Comparison of ENCODE assay signal across 14 cellular contexts in the genomic region with DNA sequence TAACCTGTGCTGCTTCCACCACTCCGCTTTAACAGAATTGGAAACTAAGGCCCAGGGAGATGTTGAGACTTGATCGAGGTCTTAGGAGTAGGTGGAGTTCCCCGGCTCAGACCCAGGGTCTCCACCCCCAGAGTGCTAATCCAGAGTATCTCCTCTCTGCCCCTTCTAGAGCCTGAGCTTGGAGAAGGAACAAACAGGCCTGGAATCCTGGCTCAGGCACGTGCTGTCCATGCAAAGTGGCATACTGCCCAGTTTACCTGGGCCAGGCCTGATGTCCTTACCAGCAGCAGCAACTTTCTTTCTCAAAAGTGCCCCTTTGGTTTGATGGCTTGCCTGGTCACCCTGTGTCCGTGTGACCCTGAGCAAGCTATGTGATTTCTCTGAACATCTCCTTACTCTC. TPM values are rescaled to one million over a fixed set of nuclear protein-coding genes. Genes with fewer than 3 reads are reported as not detected.
A peak's percentile ranks its signal among the peaks of the same experiment; 100 is the strongest.
DNase-seq lines count a peak whose midpoint lies in the region; ATAC-seq, FAIRE-seq and TF ChIP-seq lines count a peak whose summit lies in the region.
"Had no signal": no experiment of that assay in that cellular context is flagged by ENCODE, and none has a peak within 500 bp of the region (broad histone marks: within the 10 kb centered on the region; RNA-seq: fewer than 3 reads in every experiment).

No MANE protein-coding gene starts in this region.

- intact Hi-C loops in K562 (cut with micrococcal nuclease): no loop called here

- H3K36me3 ChIP-seq in K562 (ENCODE audit: control insufficient read depth, insufficient read depth, low read length): no peaks in the 10 kb centered on the region; the same call in 2 of the 3 replicates

- no peak for TF ChIP-seq EP300 in K562 (IDR thresholded peaks at IDR 0.05; ENCODE audit: low read length)

- H3K9ac ChIP-seq in K562 (ENCODE audit: insufficient read depth in 1 of 2, low read depth in 2 of 2, low read length in 2 of 2): peak overlapping the region in 1 of 2 experiments; percentile 11; a peak in 1 of 4 replicates
- H3K9ac ChIP-seq: SK-N-SH had no signal

- peaks cover 4% of the 10 kb centered on the region; the same call in 1 of the 3 replicates for H3K79me2 ChIP-seq in K562 (ENCODE audit: control insufficient read depth, insufficient read depth, low read length)

- no peaks in the 10 kb centered on the region for H3K9me1 ChIP-seq in K562 (ENCODE audit: control insufficient read depth, insufficient read depth, low read length)

- no peak overlapping the region for H3K4me2 ChIP-seq in K562 (ENCODE audit: insufficient read depth, low read length)
- H3K4me2 ChIP-seq: SK-N-SH had no signal

- TF ChIP-seq CTCF in 22Rv1 (IDR thresholded peaks at IDR 0.05) (no peak), K562 (IDR thresholded peaks at IDR 0.05 in 2 of 3, conservative IDR thresholded peaks at IDR 0.05 in 1 of 3; ENCODE audit: insufficient read depth in 2 of 3, low read depth in 1 of 3, low read length in 3 of 3) (no peak), neural crest cell (conservative IDR thresholded peaks at IDR 0.05) (no peak), WTC11 (IDR thresholded peaks at IDR 0.05) (no peak)

- H3K27ac ChIP-seq in 22Rv1: peak overlapping the region; percentile 40; the same call in 1 of the 2 replicates
- H3K27ac ChIP-seq in K562 (ENCODE audit: extremely low read depth, low read depth, low read length): no peak overlapping the region

- no peak overlapping the region for H3K4me3 ChIP-seq in K562

- no peaks in the 10 kb centered on the region for H4K20me1 ChIP-seq in K562 (replicated peaks; ENCODE audit: control insufficient read depth, insufficient read depth, low read length)

- H3K27me3 ChIP-seq in K562 (ENCODE audit: control insufficient read depth in 2 of 2, insufficient read depth in 2 of 2, low read length in 2 of 2): no peaks in the 10 kb centered on the region

- peak; percentile 63 for DNase-seq in DMS 273 (lab: John Stamatoyannopoulos, UW; ENCODE audit: unreplicated experiment)
- DNase-seq in K562 (ENCODE audit: extremely low read depth in 1 of 4, low spot score in 3 of 4): no peak
- no peak for DNase-seq in neural crest cell (ENCODE audit: low read depth, low spot score)
- DNase-seq in stimulated activated CD8-positive, alpha-beta memory T cell treated with anti-CD3 and anti-CD28 coated beads, Interleukin-4, amount 100 ng/mL, for 48 hours: no peak
- no peak for DNase-seq in WTC11 (ENCODE audit: low spot score)
- DNase-seq: NCI-H1436 treated with DMSO at 0.1 percent for 48 hours, NCI-H2081, NCI-H510A treated with DMSO at 0.1 percent for 48 hours, SK-N-SH had no signal

- BruUV-seq in K562 (replicated peaks; lab: Mats Ljungman, UMichigan): no TSS peak

- H3K4me3 Mint-ChIP-seq in neural crest cell (no peak overlapping the region), WTC11 (no peak overlapping the region)

- no peak overlapping the region for H2AFZ ChIP-seq in K562 (ENCODE audit: low read depth, low read length)

- H3K4me1 ChIP-seq in K562 (replicated peaks in 1 of 2; ENCODE audit: control insufficient read depth in 2 of 2, insufficient read depth in 2 of 2, low read length in 2 of 2): peaks cover 8 to 29% of the 10 kb centered on the region in 2 experiments

- WGBS in K562 (ENCODE audit: insufficient coverage, low coverage, missing lambda C conversion rate): 44% methylated on average over 5 of the region's 5 CpGs

- no peak for ATAC-seq in K562
- no peak for ATAC-seq in GM21723 (IDR thresholded peaks at IDR 0.05; ENCODE audit: unreplicated experiment)
- ATAC-seq in WTC11: no peak
- ATAC-seq in HG03457 (IDR thresholded peaks at IDR 0.05; ENCODE audit: unreplicated experiment): no peak

- H3K9me3 ChIP-seq in K562 (replicated peaks; ENCODE audit: control insufficient read depth, insufficient read depth, low read depth, low read length): no peaks in the 10 kb centered on the region
- H3K9me3 ChIP-seq: SK-N-SH had no signal

- POLR2A ChIA-PET in K562 (lab: Yijun Ruan, JAX) (interaction anchor here (0.7 kb wide), 1 partner anchor 46 kb away, joined by 3 read pairs; no protein-coding TSS in a partner anchor), WTC11 (lab: Charles Lee) (no interaction called here)

- H3K27ac Mint-ChIP-seq in neural crest cell (ENCODE audit: unreplicated experiment): peak overlapping the region; percentile 6
- no peak overlapping the region for H3K27ac Mint-ChIP-seq in WTC11

- no peak for FAIRE-seq in K562 (lab: Jason Lieb, UNC)
- FAIRE-seq: H54 had no signal

- no peak for TF ChIP-seq POLR2A in K562 (conservative IDR thresholded peaks at IDR 0.05)

- in situ Hi-C loops in K562 (cut with MboI): no loop called here

- no peaks in the 10 kb centered on the region for H3K27me3 Mint-ChIP-seq in neural crest cell (ENCODE audit: low read depth)
- peaks cover 26% of the 10 kb centered on the region for H3K27me3 Mint-ChIP-seq in WTC11 (ENCODE audit: low read depth)

- TF ChIP-seq RAD21 in K562 (CRISPR knock-in tag; conservative IDR thresholded peaks at IDR 0.05 in 1 of 2, IDR thresholded peaks at IDR 0.05 in 1 of 2): no peak

- H3K36me3 Mint-ChIP-seq in neural crest cell (ENCODE audit: low read depth) (no peaks in the 10 kb centered on the region), WTC11 (no peaks in the 10 kb centered on the region)

- CTCF ChIA-PET in K562 (lab: Yijun Ruan, JAX; ENCODE audit: low intra/inter-chr PET ratio): no interaction called here
- CTCF ChIA-PET in WTC11 (lab: Charles Lee): interaction anchor here (1.2 to 1.8 kb wide), 2 partner anchors 17 to 23 kb away, joined by 6 to 7 read pairs; partner anchors contain the start of gene KDELR1

- H3K4me1 Mint-ChIP-seq in neural crest cell: peaks cover 10% of the 10 kb centered on the region
- peaks cover 9% of the 10 kb centered on the region for H3K4me1 Mint-ChIP-seq in WTC11

- H3K9me3 Mint-ChIP-seq in neural crest cell (peaks cover 2% of the 10 kb centered on the region), WTC11 (no peaks in the 10 kb centered on the region)

RNA-seq across cellular contexts. Expression of gene SYNGR4, which starts 3.7 kb away (rescaled TPM):
- not detected in 2 replicates for total RNA-seq in K562 (2011; cell fraction: chromatin; rRNA removed; ENCODE audit: low replicate concordance)
- total RNA-seq in K562 (2011; cell fraction: nucleolus; rRNA removed): not detected in 2 replicates
- total RNA-seq in K562 (2011; cell fraction: nucleoplasm; rRNA removed): not detected in 2 replicates
- not detected in 2 replicates for total RNA-seq in K562 (2014; rRNA removed)
- not detected in 2 replicates for total RNA-seq in K562 (2014; rRNA removed; fragmentation: Illumina TruSeq; extraction: Trizol)
- total RNA-seq in K562 (2015; rRNA removed; fragmentation: Illumina TruSeq; extraction: Trizol): not detected in 2 replicates
- not detected in 2 replicates for total RNA-seq in K562 (2021)
- polyA plus RNA-seq in K562 (2011; rRNA removed): 0.19 TPM in 1 of 2 replicates, not detected in the other
- 0.07 and 0.09 TPM in 2 replicates for polyA plus RNA-seq in K562 (2011; cell fraction: cytosol; rRNA removed)
- polyA plus RNA-seq in K562 (2011; cell fraction: nucleus; rRNA removed): not detected in 2 replicates
- 0.22 and 0.46 TPM in 2 replicates for polyA plus RNA-seq in K562 (2012)
- polyA plus RNA-seq in K562 (2014; fragmentation: Illumina TruSeq; extraction: Trizol): 0.28 TPM in 1 of 2 replicates, not detected in the other
- polyA plus RNA-seq in K562 (2014; fragmentation: Nextera tagmentation; extraction: Ambion mirVana): under 1 TPM in 1 of 2 experiments, not detected in 1; 0.14 TPM
- 0.07 TPM in 1 of 2 replicates, not detected in the other for polyA plus RNA-seq in K562 (2014; rRNA removed)
- 0.21 TPM in 2 replicates for polyA minus RNA-seq in K562 (2011; rRNA and poly(A)+ RNA removed)
- polyA minus RNA-seq in K562 (2011; cell fraction: cytosol; rRNA and poly(A)+ RNA removed): not detected in 2 replicates
- polyA minus RNA-seq in K562 (2011; cell fraction: nucleus; rRNA and poly(A)+ RNA removed): not detected in 2 replicates
- not detected in 2 replicates for total RNA-seq in neural crest cell
- not detected in 3 replicates for total RNA-seq in WTC11 (2021)
- total RNA-seq: LHCN-M2 had no signal

RNA-seq across cellular contexts. Expression of gene TMEM143, which starts 4.1 kb away (rescaled TPM):
- 29.3 and 59.3 TPM in 2 replicates for total RNA-seq in K562 (2011; cell fraction: chromatin; rRNA removed; ENCODE audit: low replicate concordance)
- 38.5 and 49.2 TPM in 2 replicates for total RNA-seq in K562 (2011; cell fraction: nucleolus; rRNA removed)
- 33.1 and 37.4 TPM in 2 replicates for total RNA-seq in K562 (2011; cell fraction: nucleoplasm; rRNA removed)
- total RNA-seq in K562 (2014; rRNA removed) (2.3 and 5.1 TPM in 2 replicates), K562 (2014; rRNA removed; fragmentation: Illumina TruSeq; extraction: Trizol) (0.96 and 1.9 TPM in 2 replicates), K562 (2015; rRNA removed; fragmentation: Illumina TruSeq; extraction: Trizol) (2.5 and 4.3 TPM in 2 replicates), K562 (2021) (7.9 and 8.8 TPM in 2 replicates), neural crest cell (6.8 and 8.4 TPM in 2 replicates), WTC11 (2021) (20.2 to 29.6 TPM (median 27.0 TPM) in 3 replicates)
- polyA plus RNA-seq in K562 (2011; rRNA removed) (6.6 and 12.4 TPM in 2 replicates), K562 (2014; fragmentation: Illumina TruSeq; extraction: Trizol) (4.7 and 5.0 TPM in 2 replicates), K562 (2014; fragmentation: Nextera tagmentation; extraction: Ambion mirVana) (under 1 TPM; 0.66 to 0.67 TPM), K562 (2014; rRNA removed) (7.2 and 7.8 TPM in 2 replicates)
- polyA plus RNA-seq in K562 (2011; cell fraction: cytosol; rRNA removed): 9.7 and 10.7 TPM in 2 replicates
- 52.1 and 58.7 TPM in 2 replicates for polyA plus RNA-seq in K562 (2011; cell fraction: nucleus; rRNA removed)
- polyA plus RNA-seq in K562 (2012): 5.2 and 12.0 TPM in 2 replicates
- 3.8 and 5.5 TPM in 2 replicates for polyA minus RNA-seq in K562 (2011; rRNA and poly(A)+ RNA removed)
- polyA minus RNA-seq in K562 (2011; cell fraction: cytosol; rRNA and poly(A)+ RNA removed): 10.0 and 12.9 TPM in 2 replicates
- polyA minus RNA-seq in K562 (2011; cell fraction: nucleus; rRNA and poly(A)+ RNA removed): 8.5 and 16.0 TPM in 2 replicates

RNA-seq across cellular contexts. Expression of gene KDELR1, which starts 23.5 kb away (rescaled TPM):
- total RNA-seq in K562 (2011; cell fraction: chromatin; rRNA removed; ENCODE audit: low replicate concordance): 108 and 202 TPM in 2 replicates
- 194 and 232 TPM in 2 replicates for total RNA-seq in K562 (2011; cell fraction: nucleolus; rRNA removed)
- total RNA-seq in K562 (2011; cell fraction: nucleoplasm; rRNA removed): 218 and 234 TPM in 2 replicates
- total RNA-seq in K562 (2014; rRNA removed): 54.2 and 66.1 TPM in 2 replicates
- 49.1 and 52.5 TPM in 2 replicates for total RNA-seq in K562 (2014; rRNA removed; fragmentation: Illumina TruSeq; extraction: Trizol)
- total RNA-seq in K562 (2015; rRNA removed; fragmentation: Illumina TruSeq; extraction: Trizol): 58.5 and 60.6 TPM in 2 replicates
- 133 and 138 TPM in 2 replicates for total RNA-seq in K562 (2021)
- polyA plus RNA-seq in K562 (2011; rRNA removed): 82.9 and 185 TPM in 2 replicates
- polyA plus RNA-seq in K562 (2011; cell fraction: cytosol; rRNA removed): 130 and 145 TPM in 2 replicates
- polyA plus RNA-seq in K562 (2011; cell fraction: nucleus; rRNA removed): 95.0 and 123 TPM in 2 replicates
- 104 and 182 TPM in 2 replicates for polyA plus RNA-seq in K562 (2012)
- polyA plus RNA-seq in K562 (2014; fragmentation: Illumina TruSeq; extraction: Trizol): 165 and 185 TPM in 2 replicates
- 10 to 100 TPM in 1 of 2 experiments, 1 to 10 TPM in 1; 6.1 to 11.1 TPM for polyA plus RNA-seq in K562 (2014; fragmentation: Nextera tagmentation; extraction: Ambion mirVana)
- polyA plus RNA-seq in K562 (2014; rRNA removed): 75.0 and 76.4 TPM in 2 replicates
- 42.4 and 68.6 TPM in 2 replicates for polyA minus RNA-seq in K562 (2011; rRNA and poly(A)+ RNA removed)
- polyA minus RNA-seq in K562 (2011; cell fraction: cytosol; rRNA and poly(A)+ RNA removed): 60.7 and 117 TPM in 2 replicates
- polyA minus RNA-seq in K562 (2011; cell fraction: nucleus; rRNA and poly(A)+ RNA removed): 10.4 and 21.3 TPM in 2 replicates
- total RNA-seq in neural crest cell: 163 and 172 TPM in 2 replicates
- 207 to 226 TPM (median 223 TPM) in 3 replicates for total RNA-seq in WTC11 (2021)

RNA-seq across cellular contexts. Expression of gene GRIN2D, which starts 25.6 kb away (rescaled TPM):
- 10.1 and 29.7 TPM in 2 replicates for total RNA-seq in K562 (2011; cell fraction: chromatin; rRNA removed; ENCODE audit: low replicate concordance)
- 20.7 and 23.5 TPM in 2 replicates for total RNA-seq in K562 (2011; cell fraction: nucleolus; rRNA removed)
- total RNA-seq in K562 (2011; cell fraction: nucleoplasm; rRNA removed): 16.9 and 17.3 TPM in 2 replicates
- 4.7 and 5.3 TPM in 2 replicates for total RNA-seq in K562 (2014; rRNA removed)
- total RNA-seq in K562 (2014; rRNA removed; fragmentation: Illumina TruSeq; extraction: Trizol): 0.86 and 0.98 TPM in 2 replicates
- total RNA-seq in K562 (2015; rRNA removed; fragmentation: Illumina TruSeq; extraction: Trizol): 1.8 and 2.7 TPM in 2 replicates
- 24.7 and 31.5 TPM in 2 replicates for total RNA-seq in K562 (2021)
- 0.95 and 2.5 TPM in 2 replicates for polyA plus RNA-seq in K562 (2011; rRNA removed)
- 2.4 and 3.0 TPM in 2 replicates for polyA plus RNA-seq in K562 (2011; cell fraction: cytosol; rRNA removed)
- polyA plus RNA-seq in K562 (2011; cell fraction: nucleus; rRNA removed): 10.1 and 14.4 TPM in 2 replicates
- polyA plus RNA-seq in K562 (2012): 12.9 and 14.4 TPM in 2 replicates
- polyA plus RNA-seq in K562 (2014; fragmentation: Illumina TruSeq; extraction: Trizol): 7.5 and 12.0 TPM in 2 replicates
- polyA plus RNA-seq in K562 (2014; fragmentation: Nextera tagmentation; extraction: Ambion mirVana): under 1 TPM; 0.32 to 0.55 TPM
- polyA plus RNA-seq in K562 (2014; rRNA removed): 5.3 and 5.6 TPM in 2 replicates
- 1.9 and 2.3 TPM in 2 replicates for polyA minus RNA-seq in K562 (2011; rRNA and poly(A)+ RNA removed)
- polyA minus RNA-seq in K562 (2011; cell fraction: cytosol; rRNA and poly(A)+ RNA removed): 15.0 and 18.7 TPM in 2 replicates
- polyA minus RNA-seq in K562 (2011; cell fraction: nucleus; rRNA and poly(A)+ RNA removed): 7.8 and 8.8 TPM in 2 replicates
- 0.68 and 0.75 TPM in 2 replicates for total RNA-seq in neural crest cell
- total RNA-seq in WTC11 (2021): 23.0 to 27.8 TPM (median 25.3 TPM) in 3 replicates
- total RNA-seq: LHCN-M2 had no signal

RNA-seq across cellular contexts. Expression of gene EMP3, which starts 42.5 kb away (rescaled TPM):
- total RNA-seq in K562 (2011; cell fraction: chromatin; rRNA removed; ENCODE audit: low replicate concordance): 94.2 and 300 TPM in 2 replicates
- total RNA-seq in K562 (2011; cell fraction: nucleolus; rRNA removed): 624 and 788 TPM in 2 replicates
- total RNA-seq in K562 (2011; cell fraction: nucleoplasm; rRNA removed): 425 and 454 TPM in 2 replicates
- 137 and 194 TPM in 2 replicates for total RNA-seq in K562 (2014; rRNA removed)
- 184 and 204 TPM in 2 replicates for total RNA-seq in K562 (2014; rRNA removed; fragmentation: Illumina TruSeq; extraction: Trizol)
- total RNA-seq in K562 (2015; rRNA removed; fragmentation: Illumina TruSeq; extraction: Trizol): 386 and 393 TPM in 2 replicates
- total RNA-seq in K562 (2021): 296 and 321 TPM in 2 replicates
- polyA plus RNA-seq in K562 (2011; rRNA removed): 355 and 448 TPM in 2 replicates
- 690 and 1,312 TPM in 2 replicates for polyA plus RNA-seq in K562 (2011; cell fraction: cytosol; rRNA removed)
- 177 and 267 TPM in 2 replicates for polyA plus RNA-seq in K562 (2011; cell fraction: nucleus; rRNA removed)
- 325 and 506 TPM in 2 replicates for polyA plus RNA-seq in K562 (2012)
- 308 and 333 TPM in 2 replicates for polyA plus RNA-seq in K562 (2014; fragmentation: Illumina TruSeq; extraction: Trizol)
- polyA plus RNA-seq in K562 (2014; fragmentation: Nextera tagmentation; extraction: Ambion mirVana): 100 to 1,000 TPM; 123 to 227 TPM
- 314 and 369 TPM in 2 replicates for polyA plus RNA-seq in K562 (2014; rRNA removed)
- polyA minus RNA-seq in K562 (2011; rRNA and poly(A)+ RNA removed): 191 and 276 TPM in 2 replicates
- 149 and 202 TPM in 2 replicates for polyA minus RNA-seq in K562 (2011; cell fraction: cytosol; rRNA and poly(A)+ RNA removed)
- polyA minus RNA-seq in K562 (2011; cell fraction: nucleus; rRNA and poly(A)+ RNA removed): 51.7 and 64.9 TPM in 2 replicates
- total RNA-seq in neural crest cell: 27.4 and 30.5 TPM in 2 replicates
- 8.9 to 11.1 TPM (median 10.4 TPM) in 3 replicates for total RNA-seq in WTC11 (2021)
